In genomic region chr3:126552688-126553283, GRCh38 we compare ENCODE assay signal across 1 cellular context.
TF ChIP-seq lines count a peak whose summit lies in the region.

No MANE protein-coding gene starts in this region.

TF ChIP-seq in HepG2, 621 proteins besides CTCF, POLR2A, EP300 and RAD21:
- TF ChIP-seq ZNF710 (CRISPR knock-in tag; IDR thresholded peaks at IDR 0.05; ENCODE audit: borderline replicate concordance) (no peak), POGK (CRISPR knock-in tag; conservative IDR thresholded peaks at IDR 0.05) (no peak), NCOR1 (IDR thresholded peaks at IDR 0.05; ENCODE audit: borderline replicate concordance, low read length) (no peak), ELF3 (CRISPR knock-in tag; IDR thresholded peaks at IDR 0.05) (no peak), HNRNPK (IDR thresholded peaks at IDR 0.05; ENCODE audit: low read depth, low read length, poor library complexity, severe bottlenecking) (no peak), STAG1 (CRISPR knock-in tag; IDR thresholded peaks at IDR 0.05) (no peak), ZNF746 (CRISPR knock-in tag; IDR thresholded peaks at IDR 0.05) (no peak), ZSCAN21 (CRISPR knock-in tag; IDR thresholded peaks at IDR 0.05; ENCODE audit: borderline replicate concordance) (no peak), TCF12 (IDR thresholded peaks at IDR 0.05) (no peak), TCF12 (CRISPR knock-in tag; IDR thresholded peaks at IDR 0.05) (no peak), MYNN (CRISPR knock-in tag; IDR thresholded peaks at IDR 0.05; ENCODE audit: low read depth) (no peak), HIVEP1 (CRISPR knock-in tag; IDR thresholded peaks at IDR 0.05) (no peak), ZNF264 (CRISPR knock-in tag; IDR thresholded peaks at IDR 0.05) (no peak)
